24 cellular contexts compared by ENCODE assay signal in genomic region chrX:114952696-114953095, GRCh38.
"Had no signal": no experiment of that assay in that cellular context is flagged by ENCODE, and none has a peak within 500 bp of the region (broad histone marks: within the 10 kb centered on the region; RNA-seq: fewer than 3 reads in every experiment).

No MANE protein-coding gene starts in this region.

- H3K36me3 ChIP-seq: gastroesophageal sphincter, heart left ventricle, prostate gland, right atrium auricular region, sigmoid colon, stomach, thyroid gland had no signal

- H3K4me3 Mint-ChIP-seq: memory B cell; naive thymus-derived CD4-positive, alpha-beta T cell; nephron; stimulated activated effector memory CD8-positive, alpha-beta T cell treated with anti-CD3 and anti-CD28 coated beads, Interleukin-12 subunit alpha, Interleukin-12 subunit beta, amount 100 ng/mL, for 72 hours had no signal

- H3K4me3 ChIP-seq: dorsolateral prefrontal cortex, gastroesophageal sphincter, heart left ventricle, hepatocyte, lung, prostate gland, right atrium auricular region, sigmoid colon, stomach, thyroid gland had no signal

- ATAC-seq: esophagus mucosa; gastroesophageal sphincter; heart left ventricle; left lobe of liver; naive thymus-derived CD4-positive, alpha-beta T cell; stimulated activated effector memory CD8-positive, alpha-beta T cell treated with anti-CD3 and anti-CD28 coated beads, Interleukin-12 subunit alpha, Interleukin-12 subunit beta, amount 100 ng/mL, for 72 hours had no signal

- H3K27ac Mint-ChIP-seq: memory B cell; naive thymus-derived CD4-positive, alpha-beta T cell; nephron; stimulated activated effector memory CD8-positive, alpha-beta T cell treated with anti-CD3 and anti-CD28 coated beads, Interleukin-12 subunit alpha, Interleukin-12 subunit beta, amount 100 ng/mL, for 72 hours had no signal

- H3K27me3 ChIP-seq: gastroesophageal sphincter, hepatocyte, right atrium auricular region, sigmoid colon, stomach, thyroid gland had no signal

- H2AFZ ChIP-seq: hepatocyte had no signal

- H3K4me1 ChIP-seq: gastroesophageal sphincter, heart left ventricle, prostate gland, right atrium auricular region, sigmoid colon, stomach, thyroid gland had no signal

- H3K4me1 Mint-ChIP-seq: memory B cell; naive thymus-derived CD4-positive, alpha-beta T cell; nephron; stimulated activated effector memory CD8-positive, alpha-beta T cell treated with anti-CD3 and anti-CD28 coated beads, Interleukin-12 subunit alpha, Interleukin-12 subunit beta, amount 100 ng/mL, for 72 hours had no signal

- DNase-seq: dorsolateral prefrontal cortex; effector CD4-positive, alpha-beta T cell; foreskin fibroblast; heart left ventricle; midbrain; naive thymus-derived CD4-positive, alpha-beta T cell; nucleus accumbens; sigmoid colon; stimulated activated CD4-positive, alpha-beta T cell treated with anti-CD3 and anti-CD28 coated beads, Interleukin-2, amount 100 ng/mL, for 24 hours; stimulated activated CD4-positive, alpha-beta T cell treated with anti-CD3 and anti-CD28 coated beads, Interleukin-4, amount 100 ng/mL, for 24 hours; stimulated activated naive CD4-positive, alpha-beta T cell treated with Interleukin-2 at 50 U/mL for 16 hours; stomach; thyroid gland had no signal

- H3K79me2 ChIP-seq: hepatocyte had no signal

- H3K27me3 Mint-ChIP-seq: memory B cell; naive thymus-derived CD4-positive, alpha-beta T cell had no signal

- H3K4me2 ChIP-seq: hepatocyte had no signal

- H3K9me3 ChIP-seq: gastroesophageal sphincter, heart left ventricle, prostate gland, right atrium auricular region, sigmoid colon, stomach, thyroid gland had no signal

- H3K9me3 Mint-ChIP-seq: memory B cell, nephron had no signal

- H3K27ac ChIP-seq: dorsolateral prefrontal cortex, epithelial cell of prostate, gastroesophageal sphincter, heart left ventricle, hepatocyte, prostate gland, right atrium auricular region, sigmoid colon, stomach, thyroid gland had no signal

- H3K36me3 Mint-ChIP-seq: memory B cell; naive thymus-derived CD4-positive, alpha-beta T cell; stimulated activated effector memory CD8-positive, alpha-beta T cell treated with anti-CD3 and anti-CD28 coated beads, Interleukin-12 subunit alpha, Interleukin-12 subunit beta, amount 100 ng/mL, for 72 hours had no signal
